ENCODE assay signal across 21 cellular contexts in genomic region chr3:127196466-127197299, GRCh38. TPM values are rescaled to one million over a fixed set of nuclear protein-coding genes. Genes with fewer than 3 reads are reported as not detected.
DNase-seq lines count a peak whose midpoint lies in the region; ATAC-seq, FAIRE-seq and TF ChIP-seq lines count a peak whose summit lies in the region.
"Had no signal": no experiment of that assay in that cellular context is flagged by ENCODE, and none has a peak within 500 bp of the region (broad histone marks: within the 10 kb centered on the region; RNA-seq: fewer than 3 reads in every experiment).

No MANE protein-coding gene starts in this region.

- H3K27me3 ChIP-seq in Panc1 (ENCODE audit: control insufficient read depth, insufficient read depth, low read length) (peaks cover 11% of the 10 kb centered on the region), lung (ENCODE audit: control insufficient read depth, insufficient read depth) (no peaks in the 10 kb centered on the region)
- H3K27me3 ChIP-seq: BLaER1, SJSA1 had no signal

- H3K9me3 ChIP-seq in Panc1 (ENCODE audit: control insufficient read depth, insufficient read depth, low read depth, low read length): no peaks in the 10 kb centered on the region
- H3K9me3 ChIP-seq in lung (ENCODE audit: control insufficient read depth in 2 of 2, insufficient read depth in 1 of 2, low read length in 1 of 2): peaks cover 0 to 4% of the 10 kb centered on the region in 2 donors
- H3K9me3 ChIP-seq in kidney (ENCODE audit: control insufficient read depth in 1 of 2, low read length in 2 of 2): peaks cover 0 to 5% of the 10 kb centered on the region in 2 donors
- H3K9me3 ChIP-seq: SJSA1 had no signal

- no peak overlapping the region for H3K4me3 ChIP-seq in Panc1 (ENCODE audit: low read depth in 2 of 2, low read length in 2 of 2)
- no peak overlapping the region for H3K4me3 ChIP-seq in lung
- H3K4me3 ChIP-seq in kidney (ENCODE audit: low read length in 2 of 2): no peak overlapping the region
- H3K4me3 ChIP-seq: A549, BLaER1, PC-9, SJSA1 had no signal

- WGBS in lung, 2 donors: 82 to 83% methylated on average over 14 to 15 of the region's 15 CpGs

- no peak for FAIRE-seq in kidney (lab: Jason Lieb, UNC)
- FAIRE-seq: A549 had no signal

- in situ Hi-C loops in Panc1 (cut with HindIII; ENCODE audit: low pct_unique_long_range_greater_than_20kb, low sequenced_read_pairs): no loop called here

- intact Hi-C loops in Panc1 (cut with micrococcal nuclease; ENCODE audit: unreplicated experiment) (no loop called here), kidney (cut with DNase I) (no loop called here)

- BruUV-seq in Panc1 (replicated peaks; lab: Mats Ljungman, UMichigan): no TSS peak

- CTCF ChIA-PET in Panc1 (lab: Charles Lee): no interaction called here

- H3K27ac Mint-ChIP-seq in stimulated activated effector memory CD8-positive, alpha-beta T cell treated with anti-CD3 and anti-CD28 coated beads, Interleukin-12 subunit alpha, Interleukin-12 subunit beta, amount 100 ng/mL, for 72 hours: no peak overlapping the region
- H3K27ac Mint-ChIP-seq: H9 had no signal

- no peak overlapping the region for H3K9ac ChIP-seq in kidney (ENCODE audit: low read length in 2 of 2)
- H3K9ac ChIP-seq: BLaER1 had no signal

- H3K4me1 Mint-ChIP-seq in stimulated activated effector memory CD8-positive, alpha-beta T cell treated with anti-CD3 and anti-CD28 coated beads, Interleukin-12 subunit alpha, Interleukin-12 subunit beta, amount 100 ng/mL, for 72 hours: no peaks in the 10 kb centered on the region
- H3K4me1 Mint-ChIP-seq: CD4-positive, alpha-beta memory T cell had no signal

- ATAC-seq in Panc1 (0 out of 2 replicates have a peak, but pooled peaks have one; percentile 30), lung (ENCODE audit: insufficient read depth, low FRiP score) (no peak)
- ATAC-seq in stimulated activated effector memory CD8-positive, alpha-beta T cell treated with anti-CD3 and anti-CD28 coated beads, Interleukin-12 subunit alpha, Interleukin-12 subunit beta, amount 100 ng/mL, for 72 hours: peak; percentile 4
- ATAC-seq: A549 had no signal

- DNase-seq in D341Med (ENCODE audit: low spot score) (peak; percentile 16), Panc1 (ENCODE audit: low read depth, low spot score) (no peak), lung (ENCODE audit: low spot score) (peak; percentile 13), kidney (no peak), COLO829 (ENCODE audit: low spot score) (no peak)
- no peak for DNase-seq in stimulated activated effector memory CD8-positive, alpha-beta T cell treated with anti-CD3 and anti-CD28 coated beads, Interleukin-12 subunit alpha, Interleukin-12 subunit beta, amount 100 ng/mL, for 72 hours (ENCODE audit: low spot score in 2 of 2)
- DNase-seq in stimulated activated CD8-positive, alpha-beta memory T cell treated with anti-CD3 and anti-CD28 coated beads, Interleukin-4, amount 100 ng/mL, for 48 hours: no peak
- DNase-seq: Calu3; CD4-positive, alpha-beta memory T cell; DMS53; KG1; MV-4-11; NCI-H1417; NCI-H187; NCI-H226; NCI-H524 treated with DMSO at 0.1 percent for 48 hours; PC-9 had no signal

- H3K4me3 Mint-ChIP-seq in stimulated activated effector memory CD8-positive, alpha-beta T cell treated with anti-CD3 and anti-CD28 coated beads, Interleukin-12 subunit alpha, Interleukin-12 subunit beta, amount 100 ng/mL, for 72 hours: no peak overlapping the region
- H3K4me3 Mint-ChIP-seq: CD4-positive, alpha-beta memory T cell; H9 had no signal

- H3K4me1 ChIP-seq in Panc1 (ENCODE audit: control insufficient read depth, insufficient read depth, low read length): no peaks in the 10 kb centered on the region
- H3K4me1 ChIP-seq in lung (ENCODE audit: control insufficient read depth in 2 of 2, insufficient read depth in 2 of 2, low read length in 2 of 2): peaks cover 0 to 2% of the 10 kb centered on the region in 2 donors
- H3K4me1 ChIP-seq in kidney (ENCODE audit: control insufficient read depth in 1 of 2, insufficient read depth in 1 of 2, low read depth in 1 of 2, low read length in 2 of 2): no peaks in the 10 kb centered on the region
- H3K4me1 ChIP-seq: A549, BLaER1, SJSA1 had no signal

- no peak overlapping the region for H3K27ac ChIP-seq in Panc1 (ENCODE audit: low read length)
- no peak overlapping the region for H3K27ac ChIP-seq in lung (ENCODE audit: low read depth in 1 of 2, low read length in 1 of 2)
- H3K27ac ChIP-seq in kidney (ENCODE audit: low read depth in 2 of 2, low read length in 2 of 2): no peak overlapping the region
- H3K27ac ChIP-seq: A549, BLaER1, PC-9, SJSA1 had no signal

- TF ChIP-seq CTCF in Panc1 (IDR thresholded peaks at IDR 0.05) (no peak), lung (IDR thresholded peaks at IDR 0.05; ENCODE audit: control extremely low read depth, extremely low read depth) (no peak), kidney (IDR thresholded peaks at IDR 0.05; ENCODE audit: borderline replicate concordance, extremely low read depth, insufficient read depth) (no peak)

- H3K36me3 ChIP-seq in Panc1 (ENCODE audit: control insufficient read depth, insufficient read depth, low read length) (no peaks in the 10 kb centered on the region), lung (ENCODE audit: control insufficient read depth in 2 of 2, insufficient read depth in 2 of 2, low read length in 2 of 2) (no peaks in the 10 kb centered on the region), kidney (ENCODE audit: control insufficient read depth in 1 of 2, insufficient read depth in 2 of 2, low read length in 2 of 2) (no peaks in the 10 kb centered on the region)
- H3K36me3 ChIP-seq: SJSA1 had no signal

- POLR2A ChIA-PET in Panc1 (lab: Charles Lee): no interaction called here

- no peaks in the 10 kb centered on the region for H3K9me3 Mint-ChIP-seq in stimulated activated effector memory CD8-positive, alpha-beta T cell treated with anti-CD3 and anti-CD28 coated beads, Interleukin-12 subunit alpha, Interleukin-12 subunit beta, amount 100 ng/mL, for 72 hours
- H3K9me3 Mint-ChIP-seq: H9 had no signal

- H3K36me3 Mint-ChIP-seq in stimulated activated effector memory CD8-positive, alpha-beta T cell treated with anti-CD3 and anti-CD28 coated beads, Interleukin-12 subunit alpha, Interleukin-12 subunit beta, amount 100 ng/mL, for 72 hours: no peaks in the 10 kb centered on the region
- H3K36me3 Mint-ChIP-seq: CD4-positive, alpha-beta memory T cell had no signal

RNA-seq across cellular contexts. Expression of gene PRR23E, which starts 3.8 kb away (rescaled TPM):
- total RNA-seq in Panc1 (2021; ENCODE audit: unreplicated experiment): not detected
- polyA plus RNA-seq in Panc1 (2012; ENCODE audit: insufficient read length): not detected
- total RNA-seq in lung: not detected
- not detected for polyA plus RNA-seq in lung
- not detected for total RNA-seq in kidney
- not detected for polyA plus RNA-seq in kidney (ENCODE audit: insufficient read depth, low read depth, low replicate concordance)
- total RNA-seq: Calu3; CD4-positive, alpha-beta memory T cell; H9; PC-9; SJSA1 had no signal
- polyA plus RNA-seq: A549; CD4-positive, alpha-beta memory T cell had no signal

Comparison
In these comparisons a context has a peak if more than half of its experiments do, and no peak if none do; other contexts are left out.
1. DNase-seq: peak in D341Med (single experiment) and lung (single experiment); none in Panc1 (single experiment), stimulated activated effector memory CD8-positive, alpha-beta T cell treated with anti-CD3 and anti-CD28 coated beads, Interleukin-12 subunit alpha, Interleukin-12 subunit beta, amount 100 ng/mL, for 72 hours (0 of 2), kidney (single experiment), stimulated activated CD8-positive, alpha-beta memory T cell treated with anti-CD3 and anti-CD28 coated beads, Interleukin-4, amount 100 ng/mL, for 48 hours (single experiment) and COLO829 (single experiment).